Comparison of ENCODE assay signal across 8 cellular contexts in genomic region chr10:7787857-7788639, GRCh38. TPM values are rescaled to one million over a fixed set of nuclear protein-coding genes. Genes with fewer than 3 reads are reported as not detected.
A peak's percentile ranks its signal among the peaks of the same experiment; 100 is the strongest.
DNase-seq lines count a peak whose midpoint lies in the region; ATAC-seq and TF ChIP-seq lines count a peak whose summit lies in the region.

Gene ATP5F1C (plus strand): TSS chr10:7788177. CDS start chr10:7788208, 31 bp downstream.
Gene KIN (minus strand): TSS chr10:7787993. CDS start chr10:7787933, 60 bp downstream.

- H3K4me3 Mint-ChIP-seq in activated CD4-positive, alpha-beta T cell treated with anti-CD3 and anti-CD28 coated beads for 36 hours: no peak within 1 kb of the TSS

- no peak for TF ChIP-seq CTCF in BE2C (IDR thresholded peaks at IDR 0.05; ENCODE audit: low read depth, low read length)
- no peak for TF ChIP-seq CTCF in colonic mucosa (IDR thresholded peaks at IDR 0.05)

- peak within 1 kb of the TSS; percentile 95 to 97 for H3K9ac ChIP-seq in colonic mucosa (ENCODE audit: low read depth in 2 of 2, low read length in 2 of 2)

- H3K4me1 ChIP-seq in BE2C (no peaks in the 10 kb centered on the region; the same call in 1 of the 2 replicates), colonic mucosa (peaks cover 26% of the 10 kb centered on the region)

- H3K36me3 ChIP-seq in BE2C (peaks cover 17% of the 10 kb centered on the region), colonic mucosa (no peaks in the 10 kb centered on the region)

- peak within 1 kb of the TSS; percentile 69 for H3K4me3 ChIP-seq in BE2C (ENCODE audit: low read depth, low read length)
- H3K4me3 ChIP-seq in colonic mucosa: peak within 1 kb of the TSS; percentile 95

- CTCF ChIA-PET in activated CD4-positive, alpha-beta T cell treated with anti-CD3 and anti-CD28 coated beads for 36 hours (lab: Charles Lee): interaction anchor here (0.7 to 2.5 kb wide), 6 partner anchors 9 to 366 kb away, joined by 3 to 14 read pairs (median 5); partner anchors contain the start of gene TAF3

- peaks cover 54% of the 10 kb centered on the region for H3K4me1 Mint-ChIP-seq in activated CD4-positive, alpha-beta T cell treated with anti-CD3 and anti-CD28 coated beads for 36 hours

- H3K27ac ChIP-seq in colonic mucosa: peak within 1 kb of the TSS; percentile 60

- ATAC-seq in HG03439 (IDR thresholded peaks at IDR 0.05; ENCODE audit: unreplicated experiment) (peak; percentile 96), left colon (peak; percentile 94)
- ATAC-seq in activated CD4-positive, alpha-beta T cell treated with anti-CD3 and anti-CD28 coated beads for 36 hours: peak; percentile 96

- no peaks in the 10 kb centered on the region for H3K27me3 Mint-ChIP-seq in activated CD4-positive, alpha-beta T cell treated with anti-CD3 and anti-CD28 coated beads for 36 hours

- peaks cover 29% of the 10 kb centered on the region for H3K36me3 Mint-ChIP-seq in activated CD4-positive, alpha-beta T cell treated with anti-CD3 and anti-CD28 coated beads for 36 hours (ENCODE audit: low read depth)

- no peaks in the 10 kb centered on the region for H3K9me3 Mint-ChIP-seq in activated CD4-positive, alpha-beta T cell treated with anti-CD3 and anti-CD28 coated beads for 36 hours (ENCODE audit: low read depth)

- no peaks in the 10 kb centered on the region for H3K9me3 ChIP-seq in BE2C
- H3K9me3 ChIP-seq in colonic mucosa: no peaks in the 10 kb centered on the region

- POLR2A ChIA-PET in activated CD4-positive, alpha-beta T cell treated with anti-CD3 and anti-CD28 coated beads for 36 hours (lab: Charles Lee): interaction anchor here (0.6 to 3.1 kb wide), 5 partner anchors 12 to 1625 kb away, joined by 3 to 26 read pairs (median 3); partner anchors contain the start of gene TAF3

- peak; percentile 96 for DNase-seq in BE2C
- peak; percentile 91 for DNase-seq in GM19238 (ENCODE audit: insufficient read length, low spot score)
- peak; percentile 81 for DNase-seq in NCI-H510A treated with DMSO at 0.1 percent for 48 hours (lab: John Stamatoyannopoulos, UW)
- DNase-seq in activated CD4-positive, alpha-beta T cell treated with anti-CD3 and anti-CD28 coated beads for 36 hours: peak; percentile 98
- peak; percentile 98 for DNase-seq in colonic mucosa
- peak; percentile 97 to 98 for DNase-seq in left colon
- peak; percentile 98 for DNase-seq in stimulated activated CD4-positive, alpha-beta T cell treated with anti-CD3 and anti-CD28 coated beads, Interleukin-1b, Interleukin-23, amount 100 ng/mL, for 48 hours

- H3K27ac Mint-ChIP-seq in activated CD4-positive, alpha-beta T cell treated with anti-CD3 and anti-CD28 coated beads for 36 hours: no peak within 1 kb of the TSS

- intact Hi-C loops in activated CD4-positive, alpha-beta T cell treated with anti-CD3 and anti-CD28 coated beads for 36 hours (cut with DNase I, micrococcal nuclease): loop anchor here (1.0 to 2.0 kb wide), 2 partner anchors 30 to 265 kb away; partner anchors contain the start of gene TAF3 (in 2 of the 2)
- intact Hi-C loops in colonic mucosa (cut with DNase I): loop anchor here (2.0 kb wide), 1 partner anchor 27 kb away; no protein-coding TSS in a partner anchor
- intact Hi-C loops in left colon (cut with DNase I, micrococcal nuclease): no loop called here

- H3K27me3 ChIP-seq in BE2C (no peaks in the 10 kb centered on the region), colonic mucosa (no peaks in the 10 kb centered on the region)

RNA-seq across cellular contexts. Expression of gene ATP5F1C, which starts in this region (rescaled TPM):
- 379 TPM for polyA plus RNA-seq in BE2C (2012; ENCODE audit: insufficient read depth, insufficient read length, low read depth)
- 100 to 1,000 TPM; 317 to 396 TPM for total RNA-seq in activated CD4-positive, alpha-beta T cell treated with anti-CD3 and anti-CD28 coated beads for 36 hours
- total RNA-seq in colonic mucosa: 100 to 1,000 TPM; 444 to 610 TPM
- total RNA-seq in left colon: 100 to 1,000 TPM; 463 to 537 TPM

RNA-seq across cellular contexts. Expression of gene KIN, which starts in this region (rescaled TPM):
- polyA plus RNA-seq in BE2C (2012; ENCODE audit: insufficient read depth, insufficient read length, low read depth): 8.3 TPM
- 10 to 100 TPM; 15.0 to 15.1 TPM for total RNA-seq in activated CD4-positive, alpha-beta T cell treated with anti-CD3 and anti-CD28 coated beads for 36 hours
- total RNA-seq in colonic mucosa: 10 to 100 TPM; 10.9 to 11.6 TPM
- total RNA-seq in left colon: 10 to 100 TPM in 1 of 2 donors, 1 to 10 TPM in 1; 9.9 to 10.6 TPM

Comparison
In these comparisons a context has a peak if more than half of its experiments do, and no peak if none do; other contexts are left out.
1. Peak in every context shown above with its lines: DNase-seq, ATAC-seq, H3K4me3 ChIP-seq and H3K27ac ChIP-seq.
2. intact Hi-C loops: an anchor here in activated CD4-positive, alpha-beta T cell treated with anti-CD3 and anti-CD28 coated beads for 36 hours (1.0 to 2.0 kb wide) and colonic mucosa (2.0 kb wide); none called in left colon.